Comparison of ENCODE assay signal across 14 cellular contexts in the genomic region with DNA sequence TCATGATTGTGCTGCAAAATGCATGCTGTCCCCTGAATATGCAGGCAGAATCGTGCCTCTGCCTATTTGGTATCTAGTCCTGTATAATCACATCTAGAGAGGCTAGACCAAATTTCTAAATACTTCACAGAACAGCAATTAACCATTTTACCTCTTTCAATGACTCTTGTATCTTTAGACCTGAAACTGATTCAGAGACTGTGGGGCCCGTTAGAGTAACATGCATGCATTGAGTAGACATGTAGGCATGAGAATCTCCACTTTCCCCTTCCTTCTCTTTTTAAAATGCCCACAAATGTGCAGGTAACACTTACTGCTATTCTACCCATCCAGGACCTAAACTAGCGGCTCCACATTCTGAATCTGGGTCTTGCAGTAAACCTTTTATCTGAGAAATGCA.
"Had no signal": no experiment of that assay in that cellular context is flagged by ENCODE, and none has a peak within 500 bp of the region (broad histone marks: within the 10 kb centered on the region; RNA-seq: fewer than 3 reads in every experiment).

No MANE protein-coding gene starts in this region.

- H3K36me3 ChIP-seq: sigmoid colon had no signal

- H3K9me3 ChIP-seq: heart left ventricle, sigmoid colon, upper lobe of left lung had no signal

- ATAC-seq: activated CD8-positive, alpha-beta T cell treated with anti-CD3 and anti-CD28 coated beads, Interleukin-2, amount 10 ng/mL, durations not matched to agents 7 days and 5 days; heart left ventricle; left lobe of liver had no signal

- H3K4me3 Mint-ChIP-seq: activated CD8-positive, alpha-beta T cell treated with anti-CD3 and anti-CD28 coated beads, Interleukin-2, amount 10 ng/mL, durations not matched to agents 7 days and 5 days; activated naive CD4-positive, alpha-beta T cell treated with anti-CD3 and anti-CD28 coated beads for 36 hours; neural crest cell had no signal

- H3K27ac ChIP-seq: coronary artery, heart left ventricle, sigmoid colon, upper lobe of left lung had no signal

- DNase-seq: activated CD8-positive, alpha-beta memory T cell treated with anti-CD3 and anti-CD28 coated beads, Interleukin-2, amount 50 U/mL, for 48 hours; activated CD8-positive, alpha-beta T cell treated with anti-CD3 and anti-CD28 coated beads, Interleukin-2, amount 10 ng/mL, durations not matched to agents 7 days and 5 days; activated naive CD4-positive, alpha-beta T cell treated with anti-CD3 and anti-CD28 coated beads for 36 hours; central memory CD4-positive, alpha-beta T cell; effector CD4-positive, alpha-beta T cell; heart left ventricle; sigmoid colon; stimulated activated CD4-positive, alpha-beta T cell treated with anti-CD3 and anti-CD28 coated beads, Interleukin-2, amount 100 ng/mL, for 24 hours; stimulated activated naive CD4-positive, alpha-beta T cell; substantia nigra; upper lobe of left lung had no signal

- H3K9me3 Mint-ChIP-seq: neural crest cell had no signal

- H3K27ac Mint-ChIP-seq: activated CD8-positive, alpha-beta T cell treated with anti-CD3 and anti-CD28 coated beads, Interleukin-2, amount 10 ng/mL, durations not matched to agents 7 days and 5 days; activated naive CD4-positive, alpha-beta T cell treated with anti-CD3 and anti-CD28 coated beads for 36 hours had no signal

- H3K4me3 ChIP-seq: coronary artery, heart left ventricle, sigmoid colon, upper lobe of left lung had no signal
